Comparison of ENCODE assay signal across 14 cellular contexts in the genomic region with DNA sequence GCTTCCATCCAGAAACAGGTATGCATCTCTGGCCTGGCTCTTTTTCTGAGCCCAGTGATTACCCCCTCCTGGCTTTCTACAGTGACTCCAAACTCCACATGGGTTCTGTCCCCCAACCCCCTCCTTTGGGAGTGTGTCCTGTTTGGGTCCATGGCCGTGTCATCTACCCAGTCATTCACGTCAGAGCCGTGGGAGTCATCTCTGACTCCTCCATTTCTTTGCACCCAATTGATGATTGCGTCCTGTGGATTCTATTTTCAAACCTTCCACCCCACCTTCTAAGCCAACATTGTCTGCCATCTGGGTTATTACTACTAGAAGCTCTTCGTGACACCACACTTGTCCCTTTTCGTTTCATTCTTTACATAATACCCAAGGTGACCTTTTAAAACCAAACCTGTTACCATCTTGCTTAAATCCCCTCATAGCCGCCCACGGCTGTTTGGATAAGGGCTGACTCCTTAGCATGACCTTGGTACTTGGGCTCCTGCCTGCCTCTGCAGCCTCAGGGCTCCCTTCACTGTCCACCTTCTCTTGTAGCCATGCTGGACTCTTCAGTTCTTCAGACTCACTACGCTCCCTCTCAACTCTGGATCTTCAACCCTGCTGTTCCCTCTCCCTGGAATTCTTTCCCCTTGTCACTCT.
"Had no signal": no experiment of that assay in that cellular context is flagged by ENCODE, and none has a peak within 500 bp of the region (broad histone marks: within the 10 kb centered on the region; RNA-seq: fewer than 3 reads in every experiment).

No MANE protein-coding gene starts in this region.

- ATAC-seq: left cardiac atrium; naive thymus-derived CD4-positive, alpha-beta T cell had no signal

- H3K4me3 ChIP-seq: esophagus muscularis mucosa, lung, right atrium auricular region, SJSA1 had no signal

- DNase-seq: activated CD4-positive, alpha-beta T cell treated with anti-CD3 and anti-CD28 coated beads for 1 hour; activated gamma-delta T cell; immature natural killer cell; left cardiac atrium; naive thymus-derived CD4-positive, alpha-beta T cell; posterior cingulate gyrus; small intestine; stimulated activated naive CD4-positive, alpha-beta T cell; SW 1271 had no signal

- H3K4me1 ChIP-seq: right atrium auricular region, SJSA1 had no signal

- H3K36me3 Mint-ChIP-seq: immature natural killer cell; naive thymus-derived CD4-positive, alpha-beta T cell had no signal

- H3K27ac ChIP-seq: esophagus muscularis mucosa, neutrophil, right atrium auricular region, SJSA1 had no signal

- H3K4me3 Mint-ChIP-seq: immature natural killer cell had no signal

- H3K36me3 ChIP-seq: esophagus muscularis mucosa, neutrophil, right atrium auricular region, SJSA1 had no signal

- H3K27me3 ChIP-seq: esophagus muscularis mucosa, neutrophil, right atrium auricular region, SJSA1 had no signal

- H3K9me3 ChIP-seq: esophagus muscularis mucosa, neutrophil, right atrium auricular region, SJSA1 had no signal

- H3K27ac Mint-ChIP-seq: immature natural killer cell had no signal

- FAIRE-seq: small intestine had no signal

- H3K9me3 Mint-ChIP-seq: immature natural killer cell had no signal
